ENCODE assay signal across 2 cellular contexts in the genomic region with DNA sequence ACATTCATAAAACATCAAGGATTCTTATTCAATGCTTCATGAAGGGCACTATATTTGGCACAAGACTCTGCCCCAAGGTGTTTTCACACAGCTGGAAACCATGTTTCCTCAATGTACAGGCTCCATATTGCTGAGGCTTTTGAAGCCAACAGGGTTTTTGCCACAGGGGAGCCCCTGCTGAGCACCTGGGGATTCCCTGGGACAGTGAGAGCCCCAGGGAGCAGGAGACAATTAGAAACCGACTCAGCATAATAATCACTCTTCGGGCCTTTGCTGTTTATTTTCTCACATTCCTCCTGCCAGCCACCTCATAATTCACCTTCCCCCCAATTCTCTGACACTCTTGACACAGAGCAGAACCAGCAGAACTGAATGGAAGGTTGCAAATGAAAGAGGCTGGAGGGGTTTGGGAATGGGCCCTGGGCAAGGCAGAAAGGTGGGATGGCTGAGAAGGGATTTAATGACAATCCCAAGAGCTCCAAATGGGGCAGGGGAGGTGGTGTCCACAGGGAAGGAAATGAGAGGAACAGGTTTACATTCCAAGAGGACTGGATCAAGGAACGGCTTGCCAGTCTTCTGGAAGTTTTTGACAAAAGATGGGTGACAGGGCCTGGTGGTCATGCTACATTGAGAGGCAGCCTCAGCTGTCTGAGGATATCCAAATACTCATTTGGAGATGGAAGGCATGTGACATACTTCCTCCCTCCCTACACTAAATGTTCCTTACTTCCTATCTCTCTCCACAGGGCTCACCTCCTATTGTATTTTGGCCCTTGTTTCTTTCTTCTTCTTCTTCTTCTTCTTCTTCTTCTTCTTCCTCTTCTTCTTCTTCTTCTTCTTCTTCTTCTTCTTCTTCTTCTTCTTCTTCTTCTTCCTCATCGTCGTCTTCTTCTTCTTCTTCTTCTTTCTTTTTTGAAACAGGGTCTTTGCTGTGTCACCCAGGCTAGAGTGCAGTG.
A peak's percentile ranks its signal among the peaks of the same experiment; 100 is the strongest.
TF ChIP-seq lines count a peak whose summit lies in the region.

No MANE protein-coding gene starts in this region.

TF ChIP-seq in HEK293, 187 proteins besides CTCF, POLR2A, EP300 and RAD21 (continued from another document):
- TF ChIP-seq ZNF513 (tag by site-specific recombination; IDR thresholded peaks at IDR 0.05) (peak; percentile 65; the same call in 1 of the 2 replicates), ZNF837 (tag by site-specific recombination; IDR thresholded peaks at IDR 0.05) (no peak), ZNF692 (tag by site-specific recombination; IDR thresholded peaks at IDR 0.05) (no peak), SP7 (tag by site-specific recombination; IDR thresholded peaks at IDR 0.05) (no peak), ZNF704 (tag by site-specific recombination; IDR thresholded peaks at IDR 0.05) (no peak), OVOL3 (tag by site-specific recombination; IDR thresholded peaks at IDR 0.05) (no peak), ZIC2 (tag by site-specific recombination; IDR thresholded peaks at IDR 0.05) (peak; percentile 87), BCL11B (tag by site-specific recombination; IDR thresholded peaks at IDR 0.05; ENCODE audit: low read depth) (no peak), ZNF391 (tag by site-specific recombination; IDR thresholded peaks at IDR 0.05; ENCODE audit: borderline replicate concordance, low read depth) (no peak), ZNF354C (tag by site-specific recombination; IDR thresholded peaks at IDR 0.05; ENCODE audit: borderline replicate concordance, low read depth) (no peak), ZNF561 (tag by site-specific recombination; IDR thresholded peaks at IDR 0.05; ENCODE audit: borderline replicate concordance) (no peak), HOXD13 (CRISPR knock-in tag; IDR thresholded peaks at IDR 0.05; ENCODE audit: borderline replicate concordance) (no peak)
- TF ChIP-seq, protein P1, sequence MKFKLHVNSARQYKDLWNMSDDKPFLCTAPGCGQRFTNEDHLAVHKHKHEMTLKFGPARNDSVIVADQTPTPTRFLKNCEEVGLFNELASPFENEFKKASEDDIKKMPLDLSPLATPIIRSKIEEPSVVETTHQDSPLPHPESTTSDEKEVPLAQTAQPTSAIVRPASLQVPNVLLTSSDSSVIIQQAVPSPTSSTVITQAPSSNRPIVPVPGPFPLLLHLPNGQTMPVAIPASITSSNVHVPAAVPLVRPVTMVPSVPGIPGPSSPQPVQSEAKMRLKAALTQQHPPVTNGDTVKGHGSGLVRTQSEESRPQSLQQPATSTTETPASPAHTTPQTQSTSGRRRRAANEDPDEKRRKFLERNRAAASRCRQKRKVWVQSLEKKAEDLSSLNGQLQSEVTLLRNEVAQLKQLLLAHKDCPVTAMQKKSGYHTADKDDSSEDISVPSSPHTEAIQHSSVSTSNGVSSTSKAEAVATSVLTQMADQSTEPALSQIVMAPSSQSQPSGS (tag by site-specific recombination; IDR thresholded peaks at IDR 0.05; ENCODE audit: low read depth), result no peak

TF ChIP-seq in WTC11, 78 proteins besides CTCF, POLR2A, EP300 and RAD21 (continued from another document):
- TF ChIP-seq, protein P2, sequence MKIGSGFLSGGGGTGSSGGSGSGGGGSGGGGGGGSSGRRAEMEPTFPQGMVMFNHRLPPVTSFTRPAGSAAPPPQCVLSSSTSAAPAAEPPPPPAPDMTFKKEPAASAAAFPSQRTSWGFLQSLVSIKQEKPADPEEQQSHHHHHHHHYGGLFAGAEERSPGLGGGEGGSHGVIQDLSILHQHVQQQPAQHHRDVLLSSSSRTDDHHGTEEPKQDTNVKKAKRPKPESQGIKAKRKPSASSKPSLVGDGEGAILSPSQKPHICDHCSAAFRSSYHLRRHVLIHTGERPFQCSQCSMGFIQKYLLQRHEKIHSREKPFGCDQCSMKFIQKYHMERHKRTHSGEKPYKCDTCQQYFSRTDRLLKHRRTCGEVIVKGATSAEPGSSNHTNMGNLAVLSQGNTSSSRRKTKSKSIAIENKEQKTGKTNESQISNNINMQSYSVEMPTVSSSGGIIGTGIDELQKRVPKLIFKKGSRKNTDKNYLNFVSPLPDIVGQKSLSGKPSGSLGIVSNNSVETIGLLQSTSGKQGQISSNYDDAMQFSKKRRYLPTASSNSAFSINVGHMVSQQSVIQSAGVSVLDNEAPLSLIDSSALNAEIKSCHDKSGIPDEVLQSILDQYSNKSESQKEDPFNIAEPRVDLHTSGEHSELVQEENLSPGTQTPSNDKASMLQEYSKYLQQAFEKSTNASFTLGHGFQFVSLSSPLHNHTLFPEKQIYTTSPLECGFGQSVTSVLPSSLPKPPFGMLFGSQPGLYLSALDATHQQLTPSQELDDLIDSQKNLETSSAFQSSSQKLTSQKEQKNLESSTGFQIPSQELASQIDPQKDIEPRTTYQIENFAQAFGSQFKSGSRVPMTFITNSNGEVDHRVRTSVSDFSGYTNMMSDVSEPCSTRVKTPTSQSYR (CRISPR knock-in tag; IDR thresholded peaks at IDR 0.05), result no peak
- TF ChIP-seq, protein P3, sequence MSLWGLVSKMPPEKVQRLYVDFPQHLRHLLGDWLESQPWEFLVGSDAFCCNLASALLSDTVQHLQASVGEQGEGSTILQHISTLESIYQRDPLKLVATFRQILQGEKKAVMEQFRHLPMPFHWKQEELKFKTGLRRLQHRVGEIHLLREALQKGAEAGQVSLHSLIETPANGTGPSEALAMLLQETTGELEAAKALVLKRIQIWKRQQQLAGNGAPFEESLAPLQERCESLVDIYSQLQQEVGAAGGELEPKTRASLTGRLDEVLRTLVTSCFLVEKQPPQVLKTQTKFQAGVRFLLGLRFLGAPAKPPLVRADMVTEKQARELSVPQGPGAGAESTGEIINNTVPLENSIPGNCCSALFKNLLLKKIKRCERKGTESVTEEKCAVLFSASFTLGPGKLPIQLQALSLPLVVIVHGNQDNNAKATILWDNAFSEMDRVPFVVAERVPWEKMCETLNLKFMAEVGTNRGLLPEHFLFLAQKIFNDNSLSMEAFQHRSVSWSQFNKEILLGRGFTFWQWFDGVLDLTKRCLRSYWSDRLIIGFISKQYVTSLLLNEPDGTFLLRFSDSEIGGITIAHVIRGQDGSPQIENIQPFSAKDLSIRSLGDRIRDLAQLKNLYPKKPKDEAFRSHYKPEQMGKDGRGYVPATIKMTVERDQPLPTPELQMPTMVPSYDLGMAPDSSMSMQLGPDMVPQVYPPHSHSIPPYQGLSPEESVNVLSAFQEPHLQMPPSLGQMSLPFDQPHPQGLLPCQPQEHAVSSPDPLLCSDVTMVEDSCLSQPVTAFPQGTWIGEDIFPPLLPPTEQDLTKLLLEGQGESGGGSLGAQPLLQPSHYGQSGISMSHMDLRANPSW (CRISPR knock-in tag; conservative IDR thresholded peaks at IDR 0.05; ENCODE audit: low read depth), result no peak
- no peak for TF ChIP-seq FOXP4 (CRISPR knock-in tag; IDR thresholded peaks at IDR 0.05)
- TF ChIP-seq, protein P4, sequence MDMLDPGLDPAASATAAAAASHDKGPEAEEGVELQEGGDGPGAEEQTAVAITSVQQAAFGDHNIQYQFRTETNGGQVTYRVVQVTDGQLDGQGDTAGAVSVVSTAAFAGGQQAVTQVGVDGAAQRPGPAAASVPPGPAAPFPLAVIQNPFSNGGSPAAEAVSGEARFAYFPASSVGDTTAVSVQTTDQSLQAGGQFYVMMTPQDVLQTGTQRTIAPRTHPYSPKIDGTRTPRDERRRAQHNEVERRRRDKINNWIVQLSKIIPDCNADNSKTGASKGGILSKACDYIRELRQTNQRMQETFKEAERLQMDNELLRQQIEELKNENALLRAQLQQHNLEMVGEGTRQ (CRISPR knock-in tag; IDR thresholded peaks at IDR 0.05), result no peak
- TF ChIP-seq, protein P5, sequence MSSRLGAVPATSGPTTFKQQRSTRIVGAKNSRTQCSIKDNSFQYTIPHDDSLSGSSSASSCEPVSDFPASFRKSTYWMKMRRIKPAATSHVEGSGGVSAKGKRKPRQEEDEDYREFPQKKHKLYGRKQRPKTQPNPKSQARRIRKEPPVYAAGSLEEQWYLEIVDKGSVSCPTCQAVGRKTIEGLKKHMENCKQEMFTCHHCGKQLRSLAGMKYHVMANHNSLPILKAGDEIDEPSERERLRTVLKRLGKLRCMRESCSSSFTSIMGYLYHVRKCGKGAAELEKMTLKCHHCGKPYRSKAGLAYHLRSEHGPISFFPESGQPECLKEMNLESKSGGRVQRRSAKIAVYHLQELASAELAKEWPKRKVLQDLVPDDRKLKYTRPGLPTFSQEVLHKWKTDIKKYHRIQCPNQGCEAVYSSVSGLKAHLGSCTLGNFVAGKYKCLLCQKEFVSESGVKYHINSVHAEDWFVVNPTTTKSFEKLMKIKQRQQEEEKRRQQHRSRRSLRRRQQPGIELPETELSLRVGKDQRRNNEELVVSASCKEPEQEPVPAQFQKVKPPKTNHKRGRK (CRISPR knock-in tag; IDR thresholded peaks at IDR 0.05; ENCODE audit: borderline replicate concordance), result peak; percentile 74; the same call in 1 of the 2 replicates
